Comparison of ENCODE assay signal across 13 cellular contexts in the genomic region with DNA sequence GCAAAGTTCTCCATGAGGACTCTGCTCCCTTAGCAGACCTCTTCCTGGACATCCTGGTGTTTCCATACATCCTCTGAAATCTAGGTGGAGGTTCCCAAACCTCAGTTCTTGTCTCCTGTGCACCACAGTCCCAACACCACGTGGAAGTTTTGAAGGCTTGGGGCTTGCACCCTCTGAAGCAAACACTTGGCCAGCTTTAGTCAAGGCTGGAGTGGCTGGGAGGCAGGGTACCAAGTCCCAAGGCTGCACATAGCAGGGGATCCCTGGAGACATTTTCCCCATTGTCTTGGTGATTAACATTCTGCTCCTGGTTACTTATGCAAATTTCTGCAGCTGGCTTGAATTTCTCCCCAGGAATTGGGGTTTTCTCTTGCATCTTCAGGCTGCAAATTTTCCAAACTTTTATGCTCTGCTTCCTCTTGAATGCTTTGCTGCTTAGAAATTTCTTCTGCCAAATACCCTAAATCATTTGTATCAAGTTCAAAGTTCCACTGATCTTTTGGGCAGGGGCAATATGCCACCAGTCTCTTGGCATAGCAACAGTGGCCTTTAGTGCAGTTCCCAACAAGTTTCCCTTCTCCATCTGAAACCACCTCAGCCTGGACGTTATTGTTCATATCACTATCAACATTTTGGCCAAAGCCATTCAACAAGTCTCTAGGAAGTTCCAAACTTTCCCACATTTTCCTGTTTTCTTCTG. TPM values are rescaled to one million over a fixed set of nuclear protein-coding genes. Genes with fewer than 3 reads are reported as not detected.
"Had no signal": no experiment of that assay in that cellular context is flagged by ENCODE, and none has a peak within 500 bp of the region (broad histone marks: within the 10 kb centered on the region; RNA-seq: fewer than 3 reads in every experiment).

No MANE protein-coding gene starts in this region.

RNA-seq across cellular contexts. Expression of a gene that starts 10.2 kb away (rescaled TPM):
- total RNA-seq: chondrocyte; esophagus muscularis mucosa; fibroblast of villous mesenchyme; gastrocnemius medialis; heart right ventricle; naive thymus-derived CD4-positive, alpha-beta T cell; osteoblast; sciatic nerve; skeletal muscle tissue; subcutaneous adipose tissue; tibial nerve; urinary bladder had no signal
- polyA plus RNA-seq: heart right ventricle; naive thymus-derived CD4-positive, alpha-beta T cell; psoas muscle had no signal
